ENCODE assay signal across 24 cellular contexts in genomic region chr2:67214585-67215184, GRCh38.
DNase-seq lines count a peak whose midpoint lies in the region; ATAC-seq, FAIRE-seq and TF ChIP-seq lines count a peak whose summit lies in the region.
"Had no signal": no experiment of that assay in that cellular context is flagged by ENCODE, and none has a peak within 500 bp of the region (broad histone marks: within the 10 kb centered on the region; RNA-seq: fewer than 3 reads in every experiment).

No MANE protein-coding gene starts in this region.

- H2AK5ac ChIP-seq in mesendoderm (ENCODE audit: low read length): peak overlapping the region; percentile 94

- no peaks in the 10 kb centered on the region for H3K79me2 ChIP-seq in mesendoderm (ENCODE audit: control insufficient read depth, insufficient read depth, low read length)

- H3K36me3 ChIP-seq in body of pancreas (replicated peaks in 1 of 2; ENCODE audit: insufficient read depth in 1 of 2, low read depth in 2 of 2): no peaks in the 10 kb centered on the region
- H3K36me3 ChIP-seq in mesendoderm (ENCODE audit: control insufficient read depth, insufficient read depth, low read length): no peaks in the 10 kb centered on the region
- H3K36me3 ChIP-seq in sigmoid colon: no peaks in the 10 kb centered on the region
- H3K36me3 ChIP-seq: right lobe of liver, uterus had no signal

- H3K27ac ChIP-seq in body of pancreas (peak overlapping the region; percentile 69 to 92 (median 89)), mesendoderm (ENCODE audit: low read depth, low read length) (no peak overlapping the region), sigmoid colon (peak overlapping the region; percentile 65 to 83 (median 74))
- H3K27ac ChIP-seq: HL-60, right lobe of liver, uterus, VCaP had no signal

- H2BK15ac ChIP-seq in mesendoderm (replicated peaks; ENCODE audit: low read depth): no peak overlapping the region

- FAIRE-seq in GM12891 (lab: Jason Lieb, UNC): peak; percentile 33
- FAIRE-seq: endometrium, GM12878 had no signal

- H3K4me3 Mint-ChIP-seq in activated naive CD8-positive, alpha-beta T cell treated with anti-CD3 and anti-CD28 coated beads, Interleukin-2, amount 50 U/mL, for 24 hours: no peak overlapping the region
- no peak overlapping the region for H3K4me3 Mint-ChIP-seq in activated CD4-positive, alpha-beta T cell treated with anti-CD3 and anti-CD28 coated beads, Interleukin-2, amount 10 ng/mL, durations not matched to agents 24 days and 14 days
- H3K4me3 Mint-ChIP-seq: activated CD4-positive, alpha-beta T cell treated with anti-CD3 and anti-CD28 coated beads, Interleukin-2, amount 10 ng/mL, durations not matched to agents 7 days and 5 days; activated T-cell treated with anti-CD3 and anti-CD28 coated beads, Interleukin-2, amount 50 U/mL, for 72 hours had no signal

- peak overlapping the region; percentile 11 for H3K18ac ChIP-seq in mesendoderm (ENCODE audit: low read length)

- H3K23ac ChIP-seq in mesendoderm (ENCODE audit: low read length): no peak overlapping the region

- H3K27me3 ChIP-seq in body of pancreas (no peaks in the 10 kb centered on the region), mesendoderm (ENCODE audit: insufficient read depth, low read length, poor library complexity) (no peaks in the 10 kb centered on the region), sigmoid colon (no peaks in the 10 kb centered on the region)
- H3K27me3 ChIP-seq: right lobe of liver, uterus had no signal

- H3K4ac ChIP-seq in mesendoderm (ENCODE audit: low read depth, low read length): no peak overlapping the region

- H4K8ac ChIP-seq in mesendoderm (ENCODE audit: low read depth, low read length): no peak overlapping the region

- H3K36me3 Mint-ChIP-seq in activated naive CD8-positive, alpha-beta T cell treated with anti-CD3 and anti-CD28 coated beads, Interleukin-2, amount 50 U/mL, for 24 hours (ENCODE audit: low read depth): no peaks in the 10 kb centered on the region
- H3K36me3 Mint-ChIP-seq in activated CD4-positive, alpha-beta T cell treated with anti-CD3 and anti-CD28 coated beads, Interleukin-2, amount 10 ng/mL, durations not matched to agents 24 days and 14 days (ENCODE audit: low read depth): no peaks in the 10 kb centered on the region

- peaks cover 5% of the 10 kb centered on the region for H3K27me3 Mint-ChIP-seq in activated naive CD8-positive, alpha-beta T cell treated with anti-CD3 and anti-CD28 coated beads, Interleukin-2, amount 50 U/mL, for 24 hours
- no peaks in the 10 kb centered on the region for H3K27me3 Mint-ChIP-seq in activated CD4-positive, alpha-beta T cell treated with anti-CD3 and anti-CD28 coated beads, Interleukin-2, amount 10 ng/mL, durations not matched to agents 24 days and 14 days
- H3K27me3 Mint-ChIP-seq: activated CD4-positive, alpha-beta T cell treated with anti-CD3 and anti-CD28 coated beads, Interleukin-2, amount 10 ng/mL, durations not matched to agents 7 days and 5 days had no signal

- H3K9ac ChIP-seq in mesendoderm (ENCODE audit: low read length): no peak overlapping the region

- intact Hi-C loops in body of pancreas (cut with DNase I): no loop called here
- intact Hi-C loops in sigmoid colon (cut with DNase I): loop anchor here (2.0 to 10.0 kb wide), 7 partner anchors 222 to 782 kb away; no protein-coding TSS in a partner anchor
- intact Hi-C loops in activated CD4-positive, alpha-beta T cell treated with anti-CD3 and anti-CD28 coated beads, Interleukin-2, amount 10 ng/mL, durations not matched to agents 24 days and 14 days (cut with micrococcal nuclease): no loop called here

- TF ChIP-seq EP300 in sigmoid colon (IDR thresholded peaks at IDR 0.05): no peak

- ATAC-seq in body of pancreas (peak; percentile 12), GM21786 (IDR thresholded peaks at IDR 0.05; ENCODE audit: unreplicated experiment) (no peak)
- ATAC-seq in activated naive CD8-positive, alpha-beta T cell treated with anti-CD3 and anti-CD28 coated beads, Interleukin-2, amount 50 U/mL, for 24 hours: no peak
- ATAC-seq: activated T-cell treated with anti-CD3 and anti-CD28 coated beads, Interleukin-2, amount 50 U/mL, for 72 hours had no signal

- peaks cover 3% of the 10 kb centered on the region for H3K9me3 Mint-ChIP-seq in activated naive CD8-positive, alpha-beta T cell treated with anti-CD3 and anti-CD28 coated beads, Interleukin-2, amount 50 U/mL, for 24 hours
- H3K9me3 Mint-ChIP-seq in activated CD4-positive, alpha-beta T cell treated with anti-CD3 and anti-CD28 coated beads, Interleukin-2, amount 10 ng/mL, durations not matched to agents 24 days and 14 days: no peaks in the 10 kb centered on the region
- H3K9me3 Mint-ChIP-seq: activated CD4-positive, alpha-beta T cell treated with anti-CD3 and anti-CD28 coated beads, Interleukin-2, amount 10 ng/mL, durations not matched to agents 7 days and 5 days had no signal

- H3K79me1 ChIP-seq in mesendoderm (ENCODE audit: low read length): no peaks in the 10 kb centered on the region

- no peak for TF ChIP-seq CTCF in body of pancreas (IDR thresholded peaks at IDR 0.05)
- no peak for TF ChIP-seq CTCF in sigmoid colon (IDR thresholded peaks at IDR 0.05)

- H3K4me1 ChIP-seq in body of pancreas (peaks cover 46% of the 10 kb centered on the region), mesendoderm (ENCODE audit: control insufficient read depth, low read depth, low read length) (peaks cover 9% of the 10 kb centered on the region), sigmoid colon (peaks cover 0 to 45% (median 25%) of the 10 kb centered on the region in 4 donors)
- H3K4me1 ChIP-seq: right lobe of liver, uterus had no signal

- no peak for DNase-seq in GM12891 (ENCODE audit: insufficient read length, low spot score)
- no peak for DNase-seq in body of pancreas
- no peak for DNase-seq in mesendoderm
- no peak for DNase-seq in sigmoid colon
- no peak for DNase-seq in activated naive CD8-positive, alpha-beta T cell treated with anti-CD3 and anti-CD28 coated beads, Interleukin-2, amount 50 U/mL, for 24 hours
- DNase-seq in activated CD4-positive, alpha-beta T cell treated with anti-CD3 and anti-CD28 coated beads, Interleukin-2, amount 10 ng/mL, durations not matched to agents 24 days and 14 days: no peak
- no peak for DNase-seq in activated CD8-positive, alpha-beta memory T cell treated with anti-CD3 and anti-CD28 coated beads, Interleukin-2, amount 50 U/mL, for 48 hours
- DNase-seq: activated CD4-positive, alpha-beta T cell treated with anti-CD3 and anti-CD28 coated beads, Interleukin-2, amount 10 ng/mL, durations not matched to agents 7 days and 5 days; activated naive CD4-positive, alpha-beta T cell treated with anti-CD3 and anti-CD28 coated beads, Interleukin-2, amount 50 U/mL, for 16 hours; activated T-cell treated with anti-CD3 and anti-CD28 coated beads, Interleukin-2, amount 50 U/mL, for 72 hours; anterior cingulate cortex; caudate nucleus; DND-41; NCI-H1092 treated with DMSO at 0.1 percent for 48 hours; NCI-H187 treated with DMSO at 0.1 percent for 48 hours; stimulated activated CD8-positive, alpha-beta memory T cell treated with anti-CD3 and anti-CD28 coated beads, Interleukin-4, amount 100 ng/mL, for 48 hours; T-helper 2 cell had no signal

- no peak overlapping the region for H3K27ac Mint-ChIP-seq in activated naive CD8-positive, alpha-beta T cell treated with anti-CD3 and anti-CD28 coated beads, Interleukin-2, amount 50 U/mL, for 24 hours
- no peak overlapping the region for H3K27ac Mint-ChIP-seq in activated CD4-positive, alpha-beta T cell treated with anti-CD3 and anti-CD28 coated beads, Interleukin-2, amount 10 ng/mL, durations not matched to agents 24 days and 14 days
- H3K27ac Mint-ChIP-seq: activated CD4-positive, alpha-beta T cell treated with anti-CD3 and anti-CD28 coated beads, Interleukin-2, amount 10 ng/mL, durations not matched to agents 7 days and 5 days; activated T-cell treated with anti-CD3 and anti-CD28 coated beads, Interleukin-2, amount 50 U/mL, for 72 hours had no signal

- peak overlapping the region; percentile 8 to 52 for H3K4me3 ChIP-seq in body of pancreas
- H3K4me3 ChIP-seq in mesendoderm (ENCODE audit: low read length): no peak overlapping the region
- H3K4me3 ChIP-seq in sigmoid colon: peak overlapping the region in 1 of 4 donors; percentile 17
- H3K4me3 ChIP-seq: GM12878, right lobe of liver, uterus had no signal

- H3K4me1 Mint-ChIP-seq in activated naive CD8-positive, alpha-beta T cell treated with anti-CD3 and anti-CD28 coated beads, Interleukin-2, amount 50 U/mL, for 24 hours: no peaks in the 10 kb centered on the region
- H3K4me1 Mint-ChIP-seq in activated CD4-positive, alpha-beta T cell treated with anti-CD3 and anti-CD28 coated beads, Interleukin-2, amount 10 ng/mL, durations not matched to agents 24 days and 14 days: no peaks in the 10 kb centered on the region
- H3K4me1 Mint-ChIP-seq: activated CD4-positive, alpha-beta T cell treated with anti-CD3 and anti-CD28 coated beads, Interleukin-2, amount 10 ng/mL, durations not matched to agents 7 days and 5 days had no signal

- H3K4me2 ChIP-seq in mesendoderm (ENCODE audit: low read length): no peak overlapping the region

- H3K9me3 ChIP-seq in body of pancreas (no peaks in the 10 kb centered on the region), sigmoid colon (no peaks in the 10 kb centered on the region)
- H3K9me3 ChIP-seq: right lobe of liver, uterus had no signal

- H2BK120ac ChIP-seq in mesendoderm (ENCODE audit: low read depth, low read length): no peak overlapping the region

- H3K56ac ChIP-seq in mesendoderm (ENCODE audit: low read length): peak overlapping the region; percentile 70

- TF ChIP-seq POLR2A in GM12891 (IDR thresholded peaks at IDR 0.05; ENCODE audit: low read depth, low read length): no peak
- TF ChIP-seq POLR2A in body of pancreas (IDR thresholded peaks at IDR 0.05): no peak
- no peak for TF ChIP-seq POLR2A in sigmoid colon (IDR thresholded peaks at IDR 0.05)

- H2BK5ac ChIP-seq in mesendoderm (ENCODE audit: low read length): peak overlapping the region; percentile 54

- 22 to 48% methylated on average over 5 of the region's 5 CpGs for WGBS in body of pancreas, 2 donors
- 100% methylated on average over 4 of the region's 5 CpGs for WGBS in mesendoderm (ENCODE audit: extremely low coverage, insufficient coverage, low lambda C conversion rate)
- 92 to 93% methylated on average over 5 of the region's 5 CpGs for WGBS in sigmoid colon, 2 donors

- no peak overlapping the region for H4K5ac ChIP-seq in mesendoderm (ENCODE audit: low read length)

TF ChIP-seq in GM12891, 5 proteins besides CTCF, POLR2A, EP300 and RAD21:
- no peak for TF ChIP-seq POU2F2 (IDR thresholded peaks at IDR 0.05; ENCODE audit: low read depth, low read length)
- TF ChIP-seq SPI1 (IDR thresholded peaks at IDR 0.05; ENCODE audit: low read depth, low read length): no peak
- TF ChIP-seq PAX5 (IDR thresholded peaks at IDR 0.05; ENCODE audit: insufficient read depth, low read length, severe bottlenecking): no peak
- no peak for TF ChIP-seq POLR2AphosphoS5 (IDR thresholded peaks at IDR 0.05; ENCODE audit: low read depth, low read length)
- TF ChIP-seq TAF1 (IDR thresholded peaks at IDR 0.05; ENCODE audit: low read depth, low read length): no peak
TF ChIP-seq in GM12891: peak in this region for 0.
